ENCODE assay signal across 9 cellular contexts in genomic region chr2:207766697-207767460, GRCh38. TPM values are rescaled to one million over a fixed set of nuclear protein-coding genes. Genes with fewer than 3 reads are reported as not detected.
DNase-seq lines count a peak whose midpoint lies in the region; ATAC-seq and TF ChIP-seq lines count a peak whose summit lies in the region.
"Had no signal": no experiment of that assay in that cellular context is flagged by ENCODE, and none has a peak within 500 bp of the region (broad histone marks: within the 10 kb centered on the region; RNA-seq: fewer than 3 reads in every experiment).

No MANE protein-coding gene starts in this region.

- TF ChIP-seq CTCF in Panc1 (IDR thresholded peaks at IDR 0.05) (no peak; the same call in 1 of the 2 replicates), esophagus muscularis mucosa (IDR thresholded peaks at IDR 0.05) (no peak), ovary (IDR thresholded peaks at IDR 0.05) (no peak)

- 75% methylated on average over 31 of the region's 65 CpGs for WGBS in esophagus muscularis mucosa
- WGBS in ovary, 3 donors, result 66 to 74% (median 73%) methylated on average over 53 to 65 of the region's 65 CpGs

- H3K4me1 ChIP-seq in Panc1 (ENCODE audit: control insufficient read depth, insufficient read depth, low read length) (peaks cover 15% of the 10 kb centered on the region), esophagus muscularis mucosa (peaks cover 48 to 73% (median 69%) of the 10 kb centered on the region in 4 donors), ovary (ENCODE audit: insufficient read depth) (peaks cover 21% of the 10 kb centered on the region)

- H3K27me3 ChIP-seq in Panc1 (ENCODE audit: control insufficient read depth, insufficient read depth, low read length) (no peaks in the 10 kb centered on the region), esophagus muscularis mucosa (no peaks in the 10 kb centered on the region), ovary (no peaks in the 10 kb centered on the region)
- H3K27me3 ChIP-seq: esophagus squamous epithelium had no signal

- H3K36me3 ChIP-seq in Panc1 (ENCODE audit: control insufficient read depth, insufficient read depth, low read length), result no peaks in the 10 kb centered on the region; the same call in 1 of the 2 replicates
- peaks cover 12 to 33% (median 15%) of the 10 kb centered on the region in 4 donors for H3K36me3 ChIP-seq in esophagus muscularis mucosa
- H3K36me3 ChIP-seq in ovary, result no peaks in the 10 kb centered on the region

- ATAC-seq in Panc1 (no peak), HG03196 (IDR thresholded peaks at IDR 0.05; ENCODE audit: unreplicated experiment) (no peak)

- BruUV-seq in Panc1 (replicated peaks; lab: Mats Ljungman, UMichigan), result no TSS peak

- H3K27ac ChIP-seq in Panc1 (ENCODE audit: low read length), result peak overlapping the region; percentile 48
- no peak overlapping the region for H3K27ac ChIP-seq in esophagus muscularis mucosa (replicated peaks in 1 of 4)
- H3K27ac ChIP-seq in ovary, result no peak overlapping the region
- H3K27ac ChIP-seq: esophagus squamous epithelium had no signal

- in situ Hi-C loops in Panc1 (cut with HindIII; ENCODE audit: low pct_unique_long_range_greater_than_20kb, low sequenced_read_pairs), result no loop called here

- CTCF ChIA-PET in Panc1 (lab: Charles Lee), result interaction anchor here (1.4 kb wide), 2 partner anchors 21 to 274 kb away, joined by 6 to 10 read pairs; no protein-coding TSS in a partner anchor

- H3K4me3 ChIP-seq in GM08714 (ENCODE audit: low read length) (peak overlapping the region; percentile 30; the same call in 1 of the 2 replicates), Panc1 (ENCODE audit: low read depth in 2 of 2, low read length in 2 of 2) (peak overlapping the region; percentile 35 to 84), esophagus muscularis mucosa (peak overlapping the region; percentile 24 to 96 (median 61)), ovary (no peak overlapping the region)

- TF ChIP-seq POLR2A in esophagus muscularis mucosa (IDR thresholded peaks at IDR 0.05; ENCODE audit: low read depth) (no peak), ovary (IDR thresholded peaks at IDR 0.05) (no peak)

- POLR2A ChIA-PET in Panc1 (lab: Charles Lee), result interaction anchor here (0.8 kb wide), 1 partner anchor 185 kb away, joined by 3 read pairs; no protein-coding TSS in a partner anchor

- intact Hi-C loops in Panc1 (cut with micrococcal nuclease; ENCODE audit: unreplicated experiment) (loop anchor here (5.0 kb wide), 2 partner anchors 265 to 305 kb away; no protein-coding TSS in a partner anchor), esophagus muscularis mucosa (cut with DNase I) (loop anchor here (5.0 kb wide), 1 partner anchor 210 kb away; no protein-coding TSS in a partner anchor), ovary (cut with DNase I) (loop anchor here in 2 of 4 donors (5.0 to 10.0 kb wide), 5 partner anchors 158 to 275 kb away; no protein-coding TSS in a partner anchor)

- no peak for TF ChIP-seq EP300 in esophagus muscularis mucosa (IDR thresholded peaks at IDR 0.05)
- no peak for TF ChIP-seq EP300 in ovary (IDR thresholded peaks at IDR 0.05)

- H3K9me3 ChIP-seq in Panc1 (ENCODE audit: control insufficient read depth, insufficient read depth, low read depth, low read length), result no peaks in the 10 kb centered on the region
- no peaks in the 10 kb centered on the region for H3K9me3 ChIP-seq in esophagus muscularis mucosa
- no peaks in the 10 kb centered on the region for H3K9me3 ChIP-seq in ovary
- H3K9me3 ChIP-seq: esophagus squamous epithelium had no signal

- DNase-seq in Panc1 (ENCODE audit: low read depth, low spot score) (no peak), esophagus muscularis mucosa (ENCODE audit: extremely low spot score) (no peak), ovary (peak in 4 of 5 donors; percentile 13 to 40 (median 36)), activated gamma-delta T cell (lab: John Stamatoyannopoulos, UW) (no peak), glomerular visceral epithelial cell (ENCODE audit: extremely low spot score) (no peak), SHP77 treated with DMSO at 0.1 percent for 48 hours (lab: John Stamatoyannopoulos, UW) (no peak)
- DNase-seq: esophagus squamous epithelium had no signal

RNA-seq across cellular contexts. Expression of gene FZD5, which starts 2.8 kb away (rescaled TPM):
- 9.4 TPM for total RNA-seq in Panc1 (2021; ENCODE audit: unreplicated experiment)
- 3.9 TPM for polyA plus RNA-seq in Panc1 (2012; ENCODE audit: insufficient read length)
- 10 to 100 TPM; 15.7 to 23.7 (median 21.0) TPM for total RNA-seq in esophagus muscularis mucosa
- total RNA-seq in ovary, result 10 to 100 TPM in 3 of 7 donors, 1 to 10 TPM in 4; 3.2 to 13.0 (median 8.6) TPM
- polyA plus RNA-seq in ovary, result 1 to 10 TPM; 3.1 to 4.0 TPM

RNA-seq across cellular contexts. Expression of gene CCNYL1, which starts 55.4 kb away (rescaled TPM):
- total RNA-seq in Panc1 (2021; ENCODE audit: unreplicated experiment) (31.4 TPM), esophagus muscularis mucosa (10 to 100 TPM; 13.5 to 17.4 (median 16.2) TPM), ovary (10 to 100 TPM in 2 of 7 donors, 1 to 10 TPM in 5; 5.4 to 13.0 (median 7.4) TPM)
- 18.4 TPM for polyA plus RNA-seq in Panc1 (2012; ENCODE audit: insufficient read length)
- polyA plus RNA-seq in ovary, result 10 to 100 TPM in 1 of 2 donors, 1 to 10 TPM in 1; 4.3 to 13.8 TPM

Comparison
In these comparisons a context has a peak if more than half of its experiments do, and no peak if none do; other contexts are left out.
1. DNase-seq: peak in ovary (4 of 5); none in Panc1 (single experiment), esophagus muscularis mucosa (single experiment), activated gamma-delta T cell (single experiment), glomerular visceral epithelial cell (single experiment) and SHP77 treated with DMSO at 0.1 percent for 48 hours (single experiment).